In genomic region chr1:237690656-237691055, GRCh38 we compare ENCODE assay signal across 11 cellular contexts.
"Had no signal": no experiment of that assay in that cellular context is flagged by ENCODE, and none has a peak within 500 bp of the region (broad histone marks: within the 10 kb centered on the region; RNA-seq: fewer than 3 reads in every experiment).

No MANE protein-coding gene starts in this region.

- H3K36me3 ChIP-seq: HAP-1 had no signal

- H3K4me3 ChIP-seq: GM23248, GM23338, HAP-1 had no signal

- ATAC-seq: GM23338, HCT116 had no signal

- FAIRE-seq: H1, H54 had no signal

- H3K9me3 ChIP-seq: HAP-1 had no signal

- DNase-seq: GM23248, GOT3, H7, H9, HCEC 1CT, HFFc6 had no signal

- H3K27ac ChIP-seq: GM23248 had no signal
